23 cellular contexts compared by ENCODE assay signal in genomic region chr2:10046899-10047298, GRCh38. TPM values are rescaled to one million over a fixed set of nuclear protein-coding genes. Genes with fewer than 3 reads are reported as not detected.
DNase-seq lines count a peak whose midpoint lies in the region; ATAC-seq and TF ChIP-seq lines count a peak whose summit lies in the region.
"Had no signal": no experiment of that assay in that cellular context is flagged by ENCODE, and none has a peak within 500 bp of the region (broad histone marks: within the 10 kb centered on the region; RNA-seq: fewer than 3 reads in every experiment).

No MANE protein-coding gene starts in this region.

- WGBS in esophagus muscularis mucosa, result 55% methylated on average over 7 of the region's 7 CpGs

- ATAC-seq in HG03432 (IDR thresholded peaks at IDR 0.05; ENCODE audit: unreplicated experiment), result no peak
- ATAC-seq: body of pancreas, psoas muscle, SK-N-SH treated with all-trans-retinoic acid at 6 μM for 48 hours had no signal

- H3K27me3 Mint-ChIP-seq in osteocyte (ENCODE audit: unreplicated experiment) (no peaks in the 10 kb centered on the region), type B pancreatic cell (peaks cover 3% of the 10 kb centered on the region)

- no peaks in the 10 kb centered on the region for H3K9me3 Mint-ChIP-seq in osteocyte (ENCODE audit: unreplicated experiment)
- no peaks in the 10 kb centered on the region for H3K9me3 Mint-ChIP-seq in type B pancreatic cell
- H3K9me3 Mint-ChIP-seq: activated naive CD8-positive, alpha-beta T cell treated with anti-CD3 and anti-CD28 coated beads, Interleukin-2, amount 10 ng/mL, durations not matched to agents 7 days and 5 days had no signal

- peaks cover 0 to 37% of the 10 kb centered on the region in 2 experiments; a peak in 2 of 3 replicates for H3K36me3 ChIP-seq in HEK293 (ENCODE audit: control insufficient read depth in 2 of 2, insufficient read depth in 1 of 2, low read length in 2 of 2)
- peaks cover 13 to 61% (median 46%) of the 10 kb centered on the region in 4 donors for H3K36me3 ChIP-seq in esophagus muscularis mucosa
- H3K36me3 ChIP-seq in BE2C, result no peaks in the 10 kb centered on the region
- peaks cover 4% of the 10 kb centered on the region for H3K36me3 ChIP-seq in H7 (replicated peaks; ENCODE audit: control insufficient read depth, insufficient read depth, low read length)
- H3K36me3 ChIP-seq: colonic mucosa had no signal

- H3K36me3 Mint-ChIP-seq in osteocyte (ENCODE audit: unreplicated experiment) (peaks cover 19% of the 10 kb centered on the region), type B pancreatic cell (peaks cover 9% of the 10 kb centered on the region)

- intact Hi-C loops in esophagus muscularis mucosa (cut with DNase I), result no loop called here

- no peaks in the 10 kb centered on the region for H3K27me3 ChIP-seq in esophagus muscularis mucosa
- no peaks in the 10 kb centered on the region for H3K27me3 ChIP-seq in BE2C
- H3K27me3 ChIP-seq in H7 (ENCODE audit: control insufficient read depth, insufficient read depth, low read length), result peaks cover 2% of the 10 kb centered on the region; the same call in 1 of the 2 replicates
- H3K27me3 ChIP-seq: body of pancreas, colonic mucosa had no signal

- no peak for TF ChIP-seq CTCF in HEK293 (tag by site-specific recombination; IDR thresholded peaks at IDR 0.05)
- TF ChIP-seq CTCF in esophagus muscularis mucosa (IDR thresholded peaks at IDR 0.05), result no peak
- TF ChIP-seq CTCF in osteocyte (IDR thresholded peaks at IDR 0.05), result no peak
- no peak for TF ChIP-seq CTCF in type B pancreatic cell (conservative IDR thresholded peaks at IDR 0.05)
- no peak for TF ChIP-seq CTCF in BE2C (IDR thresholded peaks at IDR 0.05; ENCODE audit: low read depth, low read length)

- CTCF ChIA-PET in HEK293 (lab: Yijun Ruan, JAX), result interaction anchor here (0.5 to 6.3 kb wide), 12 partner anchors 15 to 388 kb away, joined by 3 to 66 read pairs (median 5); partner anchors contain the start of gene TAF1B

- H3K4me1 Mint-ChIP-seq in osteocyte (ENCODE audit: unreplicated experiment) (peaks cover 26% of the 10 kb centered on the region), type B pancreatic cell (ENCODE audit: unreplicated experiment) (peaks cover 26% of the 10 kb centered on the region)

- POLR2A ChIA-PET in HEK293 (lab: Yijun Ruan, JAX), result interaction anchor here (1.4 to 2.1 kb wide), 2 partner anchors 10 to 204 kb away, joined by 4 to 7 read pairs; partner anchors contain the start of gene TAF1B

- DNase-seq in esophagus muscularis mucosa (ENCODE audit: extremely low spot score) (no peak), osteocyte (ENCODE audit: extremely low spot score, unreplicated experiment) (no peak), type B pancreatic cell (ENCODE audit: extremely low spot score, unreplicated experiment) (no peak), BE2C (no peak), H7 (no peak)
- DNase-seq: activated CD4-positive, alpha-beta T cell treated with anti-CD3 and anti-CD28 coated beads, Interleukin-2, amount 50 U/mL, for 48 hours; activated CD4-positive, CD25-positive, alpha-beta regulatory T cell; activated naive CD8-positive, alpha-beta T cell treated with anti-CD3 and anti-CD28 coated beads, Interleukin-2, amount 10 ng/mL, durations not matched to agents 7 days and 5 days; body of pancreas; colonic mucosa; GF-D8; glutamatergic neuron; Kasumi-1; NCI-H1694; NCI-H2171 treated with DMSO at 0.1 percent for 48 hours; NCI-H524 treated with DMSO at 0.1 percent for 48 hours; psoas muscle; stimulated activated CD4-positive, alpha-beta T cell treated with anti-CD3 and anti-CD28 coated beads, Interleukin-4, amount 100 ng/mL, for 1 hour had no signal

- no peak overlapping the region for H3K4me3 ChIP-seq in HEK293 (ENCODE audit: low read depth, low read length)
- no peak overlapping the region for H3K4me3 ChIP-seq in esophagus muscularis mucosa
- H3K4me3 ChIP-seq in BE2C (ENCODE audit: low read depth, low read length), result no peak overlapping the region
- no peak overlapping the region for H3K4me3 ChIP-seq in H7 (ENCODE audit: insufficient read depth, low read depth, low read length)
- H3K4me3 ChIP-seq: body of pancreas, colonic mucosa, psoas muscle, smooth muscle cell had no signal

- H3K9me3 ChIP-seq in HEK293 (ENCODE audit: control insufficient read depth, insufficient read depth, low read depth, low read length) (no peaks in the 10 kb centered on the region), esophagus muscularis mucosa (no peaks in the 10 kb centered on the region), BE2C (no peaks in the 10 kb centered on the region)
- H3K9me3 ChIP-seq: body of pancreas, colonic mucosa, psoas muscle had no signal

- no peak overlapping the region for H3K27ac ChIP-seq in HEK293 (ENCODE audit: extremely low read depth, low read depth, low read length)
- H3K27ac ChIP-seq in esophagus muscularis mucosa (replicated peaks in 1 of 4), result peak overlapping the region; percentile 96 to 99 (median 98)
- H3K27ac ChIP-seq: colonic mucosa had no signal

- H3K4me3 Mint-ChIP-seq in osteocyte (ENCODE audit: unreplicated experiment), result no peak overlapping the region
- no peak overlapping the region for H3K4me3 Mint-ChIP-seq in type B pancreatic cell
- H3K4me3 Mint-ChIP-seq: activated naive CD8-positive, alpha-beta T cell treated with anti-CD3 and anti-CD28 coated beads, Interleukin-2, amount 10 ng/mL, durations not matched to agents 7 days and 5 days had no signal

- no peak for TF ChIP-seq POLR2A in esophagus muscularis mucosa (IDR thresholded peaks at IDR 0.05; ENCODE audit: low read depth)

- TF ChIP-seq EP300 in esophagus muscularis mucosa (IDR thresholded peaks at IDR 0.05), result no peak

- H3K4me1 ChIP-seq in HEK293 (ENCODE audit: control insufficient read depth, insufficient read depth, low read length) (peaks cover 2% of the 10 kb centered on the region), esophagus muscularis mucosa (peaks cover 66 to 74% (median 69%) of the 10 kb centered on the region in 4 donors), BE2C (peaks cover 9% of the 10 kb centered on the region)
- H3K4me1 ChIP-seq: colonic mucosa had no signal

- H3K27ac Mint-ChIP-seq in osteocyte (ENCODE audit: unreplicated experiment), result peak overlapping the region; percentile 16
- H3K27ac Mint-ChIP-seq in type B pancreatic cell, result peak overlapping the region; percentile 81
- H3K27ac Mint-ChIP-seq: activated naive CD8-positive, alpha-beta T cell treated with anti-CD3 and anti-CD28 coated beads, Interleukin-2, amount 10 ng/mL, durations not matched to agents 7 days and 5 days had no signal

TF ChIP-seq in HEK293, 187 proteins besides CTCF, POLR2A, EP300 and RAD21:
- TF ChIP-seq ZNF521 (tag by site-specific recombination; IDR thresholded peaks at IDR 0.05), result no peak
- peak; percentile 58 for TF ChIP-seq PRDM1 (tag by site-specific recombination; IDR thresholded peaks at IDR 0.05)

RNA-seq across cellular contexts. Expression of gene KLF11, which starts 3.5 kb away (rescaled TPM):
- total RNA-seq in esophagus muscularis mucosa, result 10 to 100 TPM; 15.8 to 51.6 (median 33.9) TPM
- total RNA-seq in osteocyte, result 15.9 and 17.4 TPM in 2 replicates
- 11.8 and 13.1 TPM in 2 replicates for total RNA-seq in type B pancreatic cell (ENCODE audit: low replicate concordance)
- polyA plus RNA-seq in BE2C (2012; ENCODE audit: insufficient read depth, insufficient read length, low read depth), result 1.7 TPM
- total RNA-seq in H7 (2014; rRNA removed; shearing (Covaris generic)), result 11.8 and 12.6 TPM in 2 replicates

RNA-seq across cellular contexts. Expression of gene CYS1, which starts 33.3 kb away (rescaled TPM):
- total RNA-seq in esophagus muscularis mucosa, result 10 to 100 TPM; 16.9 to 56.4 (median 35.4) TPM
- total RNA-seq in osteocyte, result 5.1 and 5.5 TPM in 2 replicates
- 0.79 and 0.94 TPM in 2 replicates for total RNA-seq in type B pancreatic cell (ENCODE audit: low replicate concordance)
- polyA plus RNA-seq in BE2C (2012; ENCODE audit: insufficient read depth, insufficient read length, low read depth), result not detected
- 0.24 and 0.63 TPM in 2 replicates for total RNA-seq in H7 (2014; rRNA removed; shearing (Covaris generic))
- polyA plus RNA-seq: neural cell had no signal
